ENCODE assay signal across 1 cellular context in genomic region chr1:84089470-84090261, GRCh38.
TF ChIP-seq lines count a peak whose summit lies in the region.

No MANE protein-coding gene starts in this region.

TF ChIP-seq in HepG2, 621 proteins besides CTCF, POLR2A, EP300 and RAD21 (continued from another document):
- TF ChIP-seq RNF219 (CRISPR knock-in tag; IDR thresholded peaks at IDR 0.05): no peak
- TF ChIP-seq ERF (CRISPR knock-in tag; IDR thresholded peaks at IDR 0.05): no peak
- TF ChIP-seq HNRNPL (IDR thresholded peaks at IDR 0.05; ENCODE audit: low read depth, low read length): no peak
- TF ChIP-seq FOSL2 (CRISPR knock-in tag; IDR thresholded peaks at IDR 0.05): no peak
- no peak for TF ChIP-seq BRD4 (CRISPR knock-in tag; IDR thresholded peaks at IDR 0.05)
- TF ChIP-seq GMEB2 (CRISPR knock-in tag; IDR thresholded peaks at IDR 0.05; ENCODE audit: low read depth): no peak
- TF ChIP-seq ZNF878 (CRISPR knock-in tag; IDR thresholded peaks at IDR 0.05): no peak
- no peak for TF ChIP-seq ZNF724P (CRISPR knock-in tag; IDR thresholded peaks at IDR 0.05; ENCODE audit: borderline replicate concordance)
- no peak for TF ChIP-seq FOXO1 (CRISPR knock-in tag; IDR thresholded peaks at IDR 0.05)
